In genomic region chr2:65355190-65355831, GRCh38 we compare ENCODE assay signal across 17 cellular contexts.
DNase-seq lines count a peak whose midpoint lies in the region; ATAC-seq and TF ChIP-seq lines count a peak whose summit lies in the region.
"Had no signal": no experiment of that assay in that cellular context is flagged by ENCODE, and none has a peak within 500 bp of the region (broad histone marks: within the 10 kb centered on the region; RNA-seq: fewer than 3 reads in every experiment).

No MANE protein-coding gene starts in this region.

- H3K27me3 ChIP-seq in Panc1 (ENCODE audit: control insufficient read depth, insufficient read depth, low read length) (no peaks in the 10 kb centered on the region), esophagus muscularis mucosa (no peaks in the 10 kb centered on the region)
- H3K27me3 ChIP-seq: adrenal gland, neutrophil had no signal

- H3K9me3 Mint-ChIP-seq in activated CD4-positive, alpha-beta memory T cell treated with anti-CD3 and anti-CD28 coated beads for 36 hours = no peaks in the 10 kb centered on the region

- no TSS peak for BruUV-seq in Panc1 (replicated peaks; lab: Mats Ljungman, UMichigan)

- H3K36me3 ChIP-seq in Panc1 (ENCODE audit: control insufficient read depth, insufficient read depth, low read length) = no peaks in the 10 kb centered on the region
- no peaks in the 10 kb centered on the region for H3K36me3 ChIP-seq in esophagus muscularis mucosa
- H3K36me3 ChIP-seq: adrenal gland, neutrophil had no signal

- H3K4me3 ChIP-seq in Panc1 (ENCODE audit: low read depth in 2 of 2, low read length in 2 of 2) (no peak overlapping the region), esophagus muscularis mucosa (no peak overlapping the region)
- H3K4me3 ChIP-seq: adrenal gland had no signal

- CTCF ChIA-PET in Panc1 (lab: Charles Lee) = no interaction called here
- CTCF ChIA-PET in activated CD4-positive, alpha-beta memory T cell treated with anti-CD3 and anti-CD28 coated beads for 36 hours (lab: Charles Lee) = no interaction called here

- no peak overlapping the region for H3K27ac Mint-ChIP-seq in activated CD4-positive, alpha-beta memory T cell treated with anti-CD3 and anti-CD28 coated beads for 36 hours

- no peaks in the 10 kb centered on the region for H3K9me3 ChIP-seq in Panc1 (ENCODE audit: control insufficient read depth, insufficient read depth, low read depth, low read length)
- H3K9me3 ChIP-seq in esophagus muscularis mucosa = no peaks in the 10 kb centered on the region
- H3K9me3 ChIP-seq: adrenal gland, neutrophil had no signal

- no peak overlapping the region for H3K4me3 Mint-ChIP-seq in activated CD4-positive, alpha-beta memory T cell treated with anti-CD3 and anti-CD28 coated beads for 36 hours

- peaks cover 91% of the 10 kb centered on the region for H3K4me1 ChIP-seq in Panc1 (ENCODE audit: control insufficient read depth, insufficient read depth, low read length)
- peaks cover 15 to 33% (median 23%) of the 10 kb centered on the region in 4 donors for H3K4me1 ChIP-seq in esophagus muscularis mucosa

- TF ChIP-seq POLR2A in esophagus muscularis mucosa (IDR thresholded peaks at IDR 0.05; ENCODE audit: low read depth) = no peak

- TF ChIP-seq CTCF in Panc1 (IDR thresholded peaks at IDR 0.05) (no peak), esophagus muscularis mucosa (IDR thresholded peaks at IDR 0.05) (no peak)

- no peak for ATAC-seq in Panc1
- ATAC-seq: left lobe of liver had no signal

- peaks cover 22% of the 10 kb centered on the region for H3K4me1 Mint-ChIP-seq in activated CD4-positive, alpha-beta memory T cell treated with anti-CD3 and anti-CD28 coated beads for 36 hours (ENCODE audit: low read depth)

- WGBS in esophagus muscularis mucosa = 83% methylated on average over 9 of the region's 9 CpGs

- peak; percentile 73 for DNase-seq in ELR (ENCODE audit: low read depth)
- DNase-seq in Panc1 (ENCODE audit: low read depth, low spot score) = no peak
- peak; percentile 75 for DNase-seq in esophagus muscularis mucosa (ENCODE audit: extremely low spot score)
- DNase-seq in renal cortical epithelial cell (ENCODE audit: low read depth) = peak; percentile 54
- no peak for DNase-seq in HT-29 (ENCODE audit: low spot score)
- no peak for DNase-seq in activated CD4-positive, alpha-beta memory T cell treated with anti-CD3 and anti-CD28 coated beads for 36 hours
- no peak for DNase-seq in stimulated activated CD4-positive, alpha-beta T cell treated with anti-CD3 and anti-CD28 coated beads, Interleukin-1b, Interleukin-23, amount 100 ng/mL, for 48 hours
- DNase-seq: activated CD4-positive, alpha-beta T cell treated with anti-CD3 and anti-CD28 coated beads for 48 hours; activated CD8-positive, alpha-beta memory T cell treated with anti-CD3 and anti-CD28 coated beads, Interleukin-2, amount 50 U/mL, for 4 hours; activated effector memory CD4-positive, alpha-beta T cell treated with Interleukin-2 at 50 U/mL for 16 hours; DMS79; NCI-H1694 treated with DMSO at 0.1 percent for 48 hours; NCI-H2227 treated with DMSO at 0.1 percent for 48 hours; RPMI8226 had no signal

- in situ Hi-C loops in Panc1 (cut with HindIII; ENCODE audit: low pct_unique_long_range_greater_than_20kb, low sequenced_read_pairs) = no loop called here

- intact Hi-C loops in Panc1 (cut with micrococcal nuclease; ENCODE audit: unreplicated experiment) = loop anchor here (10.0 kb wide), 1 partner anchor 199 kb away; no protein-coding TSS in a partner anchor
- intact Hi-C loops in esophagus muscularis mucosa (cut with DNase I) = no loop called here
- intact Hi-C loops in activated CD4-positive, alpha-beta memory T cell treated with anti-CD3 and anti-CD28 coated beads for 36 hours (cut with micrococcal nuclease) = loop anchor here (5.0 kb wide), 1 partner anchor 128 kb away; the partner anchor contains the start of gene ACTR2

- POLR2A ChIA-PET in Panc1 (lab: Charles Lee) = no interaction called here
- POLR2A ChIA-PET in activated CD4-positive, alpha-beta memory T cell treated with anti-CD3 and anti-CD28 coated beads for 36 hours (lab: Charles Lee) = no interaction called here

- 0 out of 2 replicates have a peak overlapping the region, but pooled peaks have one; percentile 10 for H3K27ac ChIP-seq in Panc1 (ENCODE audit: low read length)
- no peak overlapping the region for H3K27ac ChIP-seq in esophagus muscularis mucosa (replicated peaks in 1 of 4)
- H3K27ac ChIP-seq: adrenal gland, neutrophil had no signal

- TF ChIP-seq EP300 in esophagus muscularis mucosa (IDR thresholded peaks at IDR 0.05) = no peak

- no peaks in the 10 kb centered on the region for H3K27me3 Mint-ChIP-seq in activated CD4-positive, alpha-beta memory T cell treated with anti-CD3 and anti-CD28 coated beads for 36 hours

- no peaks in the 10 kb centered on the region for H3K36me3 Mint-ChIP-seq in activated CD4-positive, alpha-beta memory T cell treated with anti-CD3 and anti-CD28 coated beads for 36 hours

Comparison
In these comparisons a context has a peak if more than half of its experiments do, and no peak if none do; other contexts are left out.
1. DNase-seq: peak in ELR (single experiment), esophagus muscularis mucosa (single experiment) and renal cortical epithelial cell (single experiment); none in Panc1 (single experiment), HT-29 (single experiment), activated CD4-positive, alpha-beta memory T cell treated with anti-CD3 and anti-CD28 coated beads for 36 hours (single experiment) and stimulated activated CD4-positive, alpha-beta T cell treated with anti-CD3 and anti-CD28 coated beads, Interleukin-1b, Interleukin-23, amount 100 ng/mL, for 48 hours (single experiment).